ENCODE assay signal across 8 cellular contexts in genomic region chr20:38221041-38221589, GRCh38. TPM values are rescaled to one million over a fixed set of nuclear protein-coding genes. Genes with fewer than 3 reads are reported as not detected.
A peak's percentile ranks its signal among the peaks of the same experiment; 100 is the strongest.
DNase-seq lines count a peak whose midpoint lies in the region; ATAC-seq and TF ChIP-seq lines count a peak whose summit lies in the region.

No MANE protein-coding gene starts in this region.

- TF ChIP-seq CTCF in AG09319 (IDR thresholded peaks at IDR 0.05; ENCODE audit: low read depth, low read length) (peak; percentile 94), endothelial cell (IDR thresholded peaks at IDR 0.05; ENCODE audit: unreplicated experiment) (peak; percentile 82), mucosa of descending colon (IDR thresholded peaks at IDR 0.05) (peak; percentile 69)

- no peak overlapping the region for H3K4me3 ChIP-seq in mucosa of descending colon

- no peaks in the 10 kb centered on the region for H3K9me3 ChIP-seq in mucosa of descending colon

- no peaks in the 10 kb centered on the region for H3K36me3 Mint-ChIP-seq in endothelial cell (ENCODE audit: low read depth, unreplicated experiment)

- ATAC-seq in mucosa of descending colon (peak; percentile 74), HG02623 (IDR thresholded peaks at IDR 0.05; ENCODE audit: unreplicated experiment) (no peak)

- H3K27ac Mint-ChIP-seq in endothelial cell (ENCODE audit: unreplicated experiment) = no peak overlapping the region

- no peak overlapping the region for H3K4me3 Mint-ChIP-seq in endothelial cell (ENCODE audit: unreplicated experiment)

- no peaks in the 10 kb centered on the region for H3K4me1 ChIP-seq in mucosa of descending colon (ENCODE audit: low read depth)

- H3K9me3 Mint-ChIP-seq in endothelial cell (ENCODE audit: unreplicated experiment) = no peaks in the 10 kb centered on the region

- H3K4me1 Mint-ChIP-seq in endothelial cell (ENCODE audit: unreplicated experiment) = peaks cover 11% of the 10 kb centered on the region

- H3K36me3 ChIP-seq in mucosa of descending colon (ENCODE audit: low read depth) = no peaks in the 10 kb centered on the region

- DNase-seq in AG09319 (ENCODE audit: extremely low read depth, low read depth) (no peak), GM19240 (ENCODE audit: insufficient read length, low spot score) (peak; percentile 89), NCI-H69 (lab: John Stamatoyannopoulos, UW) (peak; percentile 54), endothelial cell (ENCODE audit: low spot score) (peak; percentile 94), mucosa of descending colon (peak; percentile 60 to 78 (median 73))
- DNase-seq in activated CD8-positive, alpha-beta memory T cell treated with anti-CD3 and anti-CD28 coated beads for 48 hours (ENCODE audit: low read depth in 2 of 3, low spot score in 2 of 3) = peak; percentile 35 to 66 (median 64)
- peak; percentile 46 for DNase-seq in stimulated activated CD8-positive, alpha-beta memory T cell treated with anti-CD3 and anti-CD28 coated beads, Interleukin-7, amount 100 ng/mL, for 24 hours (ENCODE audit: low read depth)

- peaks cover 6% of the 10 kb centered on the region for H3K27me3 Mint-ChIP-seq in endothelial cell (ENCODE audit: unreplicated experiment)

- intact Hi-C loops in mucosa of descending colon (cut with DNase I, micrococcal nuclease) = loop anchor here (5.0 to 10.0 kb wide), 4 partner anchors 94 to 659 kb away; no protein-coding TSS in a partner anchor

RNA-seq across cellular contexts. Expression of gene KIAA1755, which starts 39.4 kb away (rescaled TPM):
- total RNA-seq in endothelial cell (ENCODE audit: unreplicated experiment) = not detected
- 10 to 100 TPM in 1 of 3 donors, 1 to 10 TPM in 2; 1.2 to 22.4 (median 3.4) TPM for total RNA-seq in mucosa of descending colon

RNA-seq across cellular contexts. Expression of gene TGM2, which starts 56.0 kb away (rescaled TPM):
- 216 TPM for total RNA-seq in endothelial cell (ENCODE audit: unreplicated experiment)
- 10 to 100 TPM; 14.9 to 62.2 (median 33.3) TPM for total RNA-seq in mucosa of descending colon
